In genomic region chr3:159172473-159172872, GRCh38 we compare ENCODE assay signal across 35 cellular contexts.
"Had no signal": no experiment of that assay in that cellular context is flagged by ENCODE, and none has a peak within 500 bp of the region (broad histone marks: within the 10 kb centered on the region; RNA-seq: fewer than 3 reads in every experiment).

No MANE protein-coding gene starts in this region.

- H3K27me3 ChIP-seq: MG63 had no signal

- DNase-seq: Kasumi-1, MG63, MM.1S, MV-4-11, NCI-H1048, NCI-H1092, NCI-H1092 treated with DMSO at 0.1 percent for 48 hours, NCI-H1105, NCI-H1105 treated with DMSO at 0.1 percent for 48 hours, NCI-H1417, NCI-H1417 treated with DMSO at 0.1 percent for 48 hours, NCI-H1436, NCI-H1436 treated with DMSO at 0.1 percent for 48 hours, NCI-H146, NCI-H1694, NCI-H1694 treated with DMSO at 0.1 percent for 48 hours, NCI-H187, NCI-H187 treated with DMSO at 0.1 percent for 48 hours, NCI-H1930, NCI-H2029, NCI-H2029 treated with DMSO at 0.1 percent for 48 hours, NCI-H2081, NCI-H2081 treated with DMSO at 0.1 percent for 48 hours, NCI-H2107, NCI-H2171, NCI-H2171 treated with DMSO at 0.1 percent for 48 hours, NCI-H2227 treated with DMSO at 0.1 percent for 48 hours, NCI-H226, NCI-H345, NCI-H446, NCI-H446 treated with DMSO at 0.1 percent for 48 hours, NCI-H510A, NCI-H510A treated with DMSO at 0.1 percent for 48 hours, NCI-H524, NCI-H524 treated with DMSO at 0.1 percent for 48 hours had no signal

- H3K36me3 ChIP-seq: MG63 had no signal

- H3K4me3 ChIP-seq: MG63 had no signal

- H3K9me3 ChIP-seq: MG63 had no signal
